ENCODE assay signal across 1 cellular context in the genomic region with DNA sequence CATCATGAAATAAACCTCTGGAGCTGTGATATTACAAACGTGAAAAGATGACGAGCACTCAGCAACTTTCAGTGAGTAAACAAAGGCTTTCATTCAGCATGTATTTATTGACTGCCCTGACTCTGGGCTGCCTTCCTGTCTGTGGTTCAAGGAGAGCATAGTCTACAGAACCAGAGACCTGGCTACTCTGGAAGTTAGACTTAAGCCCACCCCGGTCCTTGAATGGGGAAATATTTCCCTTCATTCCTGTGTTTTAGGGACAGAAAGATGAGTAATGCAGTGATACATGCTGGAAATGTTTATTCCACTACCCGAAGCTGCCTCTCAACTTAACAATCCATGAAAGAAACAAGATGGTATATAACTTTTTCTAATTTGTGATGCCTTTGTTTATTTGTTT.
TF ChIP-seq lines count a peak whose summit lies in the region.

No MANE protein-coding gene starts in this region.

TF ChIP-seq in SK-N-SH treated with all-trans-retinoic acid at 6 μM for 48 hours, 23 proteins besides CTCF, POLR2A, EP300 and RAD21:
- TF ChIP-seq, protein P1, sequence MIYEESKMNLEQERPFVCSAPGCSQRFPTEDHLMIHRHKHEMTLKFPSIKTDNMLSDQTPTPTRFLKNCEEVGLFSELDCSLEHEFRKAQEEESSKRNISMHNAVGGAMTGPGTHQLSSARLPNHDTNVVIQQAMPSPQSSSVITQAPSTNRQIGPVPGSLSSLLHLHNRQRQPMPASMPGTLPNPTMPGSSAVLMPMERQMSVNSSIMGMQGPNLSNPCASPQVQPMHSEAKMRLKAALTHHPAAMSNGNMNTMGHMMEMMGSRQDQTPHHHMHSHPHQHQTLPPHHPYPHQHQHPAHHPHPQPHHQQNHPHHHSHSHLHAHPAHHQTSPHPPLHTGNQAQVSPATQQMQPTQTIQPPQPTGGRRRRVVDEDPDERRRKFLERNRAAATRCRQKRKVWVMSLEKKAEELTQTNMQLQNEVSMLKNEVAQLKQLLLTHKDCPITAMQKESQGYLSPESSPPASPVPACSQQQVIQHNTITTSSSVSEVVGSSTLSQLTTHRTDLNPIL (CRISPR knock-in tag; IDR thresholded peaks at IDR 0.05; ENCODE audit: low read depth) = no peak
- no peak for TF ChIP-seq ZFP3 (CRISPR knock-in tag; IDR thresholded peaks at IDR 0.05)
- TF ChIP-seq ISL1 (CRISPR knock-in tag; IDR thresholded peaks at IDR 0.05) = no peak
- no peak for TF ChIP-seq CSRNP3 (CRISPR knock-in tag; IDR thresholded peaks at IDR 0.05)
- TF ChIP-seq ZC3H10 (CRISPR knock-in tag; IDR thresholded peaks at IDR 0.05) = no peak
- no peak for TF ChIP-seq TCF4 (CRISPR knock-in tag; IDR thresholded peaks at IDR 0.05; ENCODE audit: borderline replicate concordance)
- TF ChIP-seq ZNF565 (CRISPR knock-in tag; conservative IDR thresholded peaks at IDR 0.05; ENCODE audit: low read depth) = no peak
- no peak for TF ChIP-seq OSR1 (CRISPR knock-in tag; IDR thresholded peaks at IDR 0.05)
- TF ChIP-seq ZNF8 (CRISPR knock-in tag; IDR thresholded peaks at IDR 0.05) = no peak
- TF ChIP-seq ZFP30 (CRISPR knock-in tag; IDR thresholded peaks at IDR 0.05) = no peak
- no peak for TF ChIP-seq TOX (CRISPR knock-in tag; IDR thresholded peaks at IDR 0.05; ENCODE audit: borderline replicate concordance)
- no peak for TF ChIP-seq BACH2 (CRISPR knock-in tag; IDR thresholded peaks at IDR 0.05; ENCODE audit: borderline replicate concordance)
- TF ChIP-seq SNAI2 (CRISPR knock-in tag; IDR thresholded peaks at IDR 0.05) = no peak
- no peak for TF ChIP-seq RARB (CRISPR knock-in tag; IDR thresholded peaks at IDR 0.05)
- TF ChIP-seq POU6F1 (CRISPR knock-in tag; IDR thresholded peaks at IDR 0.05; ENCODE audit: borderline replicate concordance, low read depth) = no peak
- no peak for TF ChIP-seq CSDC2 (CRISPR knock-in tag; IDR thresholded peaks at IDR 0.05)
- TF ChIP-seq PATZ1 (CRISPR knock-in tag; IDR thresholded peaks at IDR 0.05; ENCODE audit: borderline replicate concordance) = no peak
- TF ChIP-seq GLIS3 (CRISPR knock-in tag; IDR thresholded peaks at IDR 0.05) = no peak
- TF ChIP-seq PPARA (CRISPR knock-in tag; IDR thresholded peaks at IDR 0.05; ENCODE audit: borderline replicate concordance) = no peak
- TF ChIP-seq ZNF70 (CRISPR knock-in tag; IDR thresholded peaks at IDR 0.05) = no peak
